Comparison of ENCODE assay signal across 7 cellular contexts in the genomic region with DNA sequence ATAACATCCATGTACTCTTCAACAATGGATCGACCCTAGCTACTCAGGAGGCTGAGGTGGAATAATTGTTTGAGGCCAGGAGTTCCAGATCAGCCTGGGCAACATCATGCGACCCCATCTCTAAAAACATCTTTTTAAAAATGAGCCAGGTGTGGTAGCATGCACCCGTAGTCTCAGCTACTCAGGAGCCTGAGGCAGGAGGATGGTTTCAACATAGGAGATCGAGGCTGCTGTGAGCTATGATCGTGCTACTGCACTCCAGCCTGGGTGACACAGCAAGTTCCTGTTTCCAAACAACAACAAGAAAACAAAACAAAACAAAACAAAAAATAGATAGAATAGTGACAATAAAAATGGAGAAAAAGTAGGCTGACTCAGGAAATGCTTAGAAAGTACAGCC.
A peak's percentile ranks its signal among the peaks of the same experiment; 100 is the strongest.
DNase-seq lines count a peak whose midpoint lies in the region; ATAC-seq and TF ChIP-seq lines count a peak whose summit lies in the region.
"Not testable (repeated sequence)": the region's sequence is repeated elsewhere in the genome, so short reads cannot be mapped to it uniquely, and the experiment has no call there.

No MANE protein-coding gene starts in this region.

- H3K9me3 ChIP-seq in HCT116 (ENCODE audit: control insufficient read depth in 1 of 2, insufficient read depth in 1 of 2, low read depth in 1 of 2, low read length in 2 of 2); RWPE2 (ENCODE audit: severe bottlenecking); psoas muscle; aorta (ENCODE audit: control insufficient read depth, low read length): not testable (repeated sequence)

- not testable (repeated sequence) for H3K4me3 Mint-ChIP-seq in stimulated activated naive CD8-positive, alpha-beta T cell treated with anti-CD3 and anti-CD28 coated beads, Interleukin-15, amount 100 ng/mL, for 72 hours

- not testable (repeated sequence) for H3K4me1 ChIP-seq in HCT116 (ENCODE audit: control insufficient read depth in 1 of 2, insufficient read depth in 2 of 2, low read length in 2 of 2); RWPE2 (ENCODE audit: insufficient read depth, poor library complexity, severe bottlenecking); psoas muscle; aorta (ENCODE audit: control insufficient read depth in 1 of 2, insufficient read depth in 2 of 2, low read length in 2 of 2)

- RAD21 ChIA-PET in HCT116 (lab: Charles Lee; ENCODE audit: low non-redundant PET in 1 of 2, low total read pairs in 2 of 2, uncharacterized antibody in 2 of 2, unreplicated experiment in 2 of 2), result not testable (repeated sequence)

- not testable (repeated sequence) for H3K27me3 Mint-ChIP-seq in stimulated activated naive CD8-positive, alpha-beta T cell treated with anti-CD3 and anti-CD28 coated beads, Interleukin-15, amount 100 ng/mL, for 72 hours

- H3K4me2 ChIP-seq in HCT116 (ENCODE audit: low read length), result not testable (repeated sequence)

- H3K9me2 ChIP-seq in HCT116 (ENCODE audit: insufficient read depth), result not testable (repeated sequence)

- H3K9me3 Mint-ChIP-seq in stimulated activated naive CD8-positive, alpha-beta T cell treated with anti-CD3 and anti-CD28 coated beads, Interleukin-15, amount 100 ng/mL, for 72 hours, result not testable (repeated sequence)

- not testable (repeated sequence) for H4K20me1 ChIP-seq in HCT116 (ENCODE audit: insufficient read depth)

- TF ChIP-seq POLR2A in HCT116 (IDR thresholded peaks at IDR 0.05; ENCODE audit: borderline replicate concordance, extremely low read depth, insufficient read depth, insufficient read length), result not testable (repeated sequence)

- H3K27ac Mint-ChIP-seq in stimulated activated naive CD8-positive, alpha-beta T cell treated with anti-CD3 and anti-CD28 coated beads, Interleukin-15, amount 100 ng/mL, for 72 hours, result not testable (repeated sequence)

- H3K4me1 Mint-ChIP-seq in stimulated activated naive CD8-positive, alpha-beta T cell treated with anti-CD3 and anti-CD28 coated beads, Interleukin-15, amount 100 ng/mL, for 72 hours, result not testable (repeated sequence)

- H3K36me3 ChIP-seq in HCT116 (ENCODE audit: control insufficient read depth in 1 of 2, insufficient read depth in 2 of 2, low read length in 2 of 2); RWPE2 (ENCODE audit: low read depth); psoas muscle (ENCODE audit: insufficient read depth in 1 of 2, low read depth in 1 of 2); aorta (ENCODE audit: control insufficient read depth in 1 of 2, insufficient read depth in 2 of 2, low read length in 1 of 2): not testable (repeated sequence)

- not testable (repeated sequence) for ATAC-seq in HCT116, Right ventricle myocardium inferior
- ATAC-seq in RWPE2 (ENCODE audit: low read depth) (peak; percentile 52), psoas muscle (peak in 3 of 4 donors; percentile 33 to 46 (median 42)), aorta (ENCODE audit: low FRiP score) (peak; percentile 66)
- peak; percentile 37 for ATAC-seq in stimulated activated naive CD8-positive, alpha-beta T cell treated with anti-CD3 and anti-CD28 coated beads, Interleukin-15, amount 100 ng/mL, for 72 hours

- CTCF ChIA-PET in HCT116 (lab: Charles Lee), result not testable (repeated sequence)

- TF ChIP-seq RAD21 in HCT116 (IDR thresholded peaks at IDR 0.05; ENCODE audit: low read depth), result not testable (repeated sequence)

- intact Hi-C loops in HCT116 (cut with micrococcal nuclease); Right ventricle myocardium inferior (cut with DNase I); psoas muscle (cut with DNase I); aorta (cut with DNase I): not testable (repeated sequence)

- H3K4me3 ChIP-seq in HCT116 (replicated peaks in 1 of 2; ENCODE audit: low read depth in 1 of 2, low read length in 2 of 2); RWPE2 (ENCODE audit: severe bottlenecking); psoas muscle; aorta (ENCODE audit: low read length in 2 of 2): not testable (repeated sequence)

- WGBS in psoas muscle, 3 donors, result 50 to 56% (median 52%) methylated on average over 4 of the region's 5 CpGs
- WGBS in aorta, 2 donors, result 50% methylated on average over 4 of the region's 5 CpGs

- POLR2A ChIA-PET in HCT116 (lab: Charles Lee), result not testable (repeated sequence)

- H3K79me2 ChIP-seq in HCT116 (ENCODE audit: insufficient read depth, low read length), result not testable (repeated sequence)

- not testable (repeated sequence) for TF ChIP-seq CTCF in HCT116 (IDR thresholded peaks at IDR 0.05 in 2 of 3, conservative IDR thresholded peaks at IDR 0.05 in 1 of 3; ENCODE audit: borderline replicate concordance in 1 of 3, insufficient read depth in 1 of 3, low read depth in 2 of 3, low read length in 2 of 3); RWPE2 (IDR thresholded peaks at IDR 0.05; ENCODE audit: poor library complexity, severe bottlenecking); psoas muscle (IDR thresholded peaks at IDR 0.05)

- not testable (repeated sequence) for H3K27ac ChIP-seq in HCT116 (ENCODE audit: low read depth, low read length); RWPE2 (ENCODE audit: poor library complexity, severe bottlenecking); psoas muscle; aorta (ENCODE audit: low read depth in 1 of 2, low read length in 2 of 2)

- not testable (repeated sequence) for H3K27me3 ChIP-seq in HCT116 (ENCODE audit: insufficient read depth, low read length); RWPE2 (ENCODE audit: insufficient read depth, poor library complexity, severe bottlenecking); psoas muscle (ENCODE audit: insufficient read depth in 3 of 3, low read length in 2 of 3); aorta (ENCODE audit: control insufficient read depth in 1 of 2, insufficient read depth in 2 of 2, low read length in 1 of 2)

- BruUV-seq in HCT116 (replicated peaks; lab: Mats Ljungman, UMichigan), result TSS peak; percentile 62

- H2AFZ ChIP-seq in HCT116 (ENCODE audit: low read depth, low read length, poor library complexity, severe bottlenecking), result not testable (repeated sequence)

- DNase-seq in HCT116 (ENCODE audit: low read depth, low spot score); RWPE2 (ENCODE audit: low spot score); stimulated activated naive CD8-positive, alpha-beta T cell treated with anti-CD3 and anti-CD28 coated beads, Interleukin-15, amount 100 ng/mL, for 72 hours; aorta: not testable (repeated sequence)
- DNase-seq in Right ventricle myocardium inferior (ENCODE audit: missing footprints) (peak; percentile 0), mesenteric fat pad (ENCODE audit: low spot score) (peak; percentile 85), psoas muscle (peak in 1 of 2 donors; percentile 17)

- not testable (repeated sequence) for H3K9ac ChIP-seq in HCT116 (ENCODE audit: low read length)
